Comparison of ENCODE assay signal across 8 cellular contexts in genomic region chr6:121319112-121319553, GRCh38. TPM values are rescaled to one million over a fixed set of nuclear protein-coding genes. Genes with fewer than 3 reads are reported as not detected.
DNase-seq lines count a peak whose midpoint lies in the region; TF ChIP-seq lines count a peak whose summit lies in the region.

No MANE protein-coding gene starts in this region.

- WGBS in lower leg skin, 2 donors = 26 to 34% methylated on average over 4 of the region's 4 CpGs

- no peaks in the 10 kb centered on the region for H4K20me1 ChIP-seq in OCI-LY1 (ENCODE audit: insufficient read depth, low read length)

- H3K27ac ChIP-seq in OCI-LY1 (ENCODE audit: low read depth, low read length, poor library complexity, severe bottlenecking) = no peak overlapping the region

- H3F3A ChIP-seq in OCI-LY1 (ENCODE audit: insufficient read depth, low read length) = no peaks in the 10 kb centered on the region

- H2AFZ ChIP-seq in OCI-LY1 (ENCODE audit: low read length) = no peak overlapping the region

- no peak for TF ChIP-seq CTCF in GM10248 (IDR thresholded peaks at IDR 0.05; ENCODE audit: control extremely low read depth, extremely low read depth, low read depth, missing control alignments)
- TF ChIP-seq CTCF in OCI-LY1 (IDR thresholded peaks at IDR 0.05; ENCODE audit: low read length) = peak; percentile 37
- TF ChIP-seq CTCF in fibroblast of villous mesenchyme (IDR thresholded peaks at IDR 0.05; ENCODE audit: insufficient read depth, low read depth, low read length) = peak; percentile 64
- no peak for TF ChIP-seq CTCF in lower leg skin (IDR thresholded peaks at IDR 0.05)

- H3K27me3 Mint-ChIP-seq in activated CD4-positive, alpha-beta memory T cell treated with anti-CD3 and anti-CD28 coated beads, Interleukin-2, amount 10 ng/mL, durations not matched to agents 7 days and 5 days = no peaks in the 10 kb centered on the region

- CTCF ChIA-PET in GM10248 (lab: Yijun Ruan, JAX) = interaction anchor here (0.7 to 8.0 kb wide), 5 partner anchors 10 to 82 kb away, joined by 3 to 44 read pairs (median 6); partner anchors contain the start of gene TBC1D32
- CTCF ChIA-PET in activated CD4-positive, alpha-beta memory T cell treated with anti-CD3 and anti-CD28 coated beads, Interleukin-2, amount 10 ng/mL, durations not matched to agents 7 days and 5 days (lab: Charles Lee) = interaction anchor here (1.5 kb wide), 1 partner anchor 15 kb away, joined by 5 read pairs; the partner anchor contains the start of gene TBC1D32

- TF ChIP-seq POLR2A in lower leg skin (IDR thresholded peaks at IDR 0.05) = no peak

- DNase-seq in GM10248 (ENCODE audit: extremely low spot score) (peak; percentile 15), fibroblast of villous mesenchyme (ENCODE audit: low read depth) (peak; percentile 48), pons (ENCODE audit: low spot score) (peak; percentile 17), lower leg skin (ENCODE audit: low spot score in 2 of 2) (no peak), NCI-H1436 treated with DMSO at 0.1 percent for 48 hours (lab: John Stamatoyannopoulos, UW) (no peak), NCI-H510A treated with DMSO at 0.1 percent for 48 hours (lab: John Stamatoyannopoulos, UW) (no peak)
- no peak for DNase-seq in activated CD4-positive, alpha-beta memory T cell treated with anti-CD3 and anti-CD28 coated beads, Interleukin-2, amount 10 ng/mL, durations not matched to agents 7 days and 5 days

- no peaks in the 10 kb centered on the region for H3K79me2 ChIP-seq in OCI-LY1 (ENCODE audit: insufficient read depth, low read length)

- intact Hi-C loops in lower leg skin (cut with DNase I; ENCODE audit: low total_unique reads) = no loop called here

- POLR2A ChIA-PET in GM10248 (lab: Yijun Ruan, JAX) = no interaction called here
- POLR2A ChIA-PET in activated CD4-positive, alpha-beta memory T cell treated with anti-CD3 and anti-CD28 coated beads, Interleukin-2, amount 10 ng/mL, durations not matched to agents 7 days and 5 days (lab: Charles Lee) = interaction anchor here (1.3 kb wide), 1 partner anchor 16 kb away, joined by 3 read pairs; no protein-coding TSS in a partner anchor

- H3K36me3 Mint-ChIP-seq in activated CD4-positive, alpha-beta memory T cell treated with anti-CD3 and anti-CD28 coated beads, Interleukin-2, amount 10 ng/mL, durations not matched to agents 7 days and 5 days (ENCODE audit: low read depth) = peaks cover 3% of the 10 kb centered on the region

- peaks cover 11% of the 10 kb centered on the region for H3K4me1 Mint-ChIP-seq in activated CD4-positive, alpha-beta memory T cell treated with anti-CD3 and anti-CD28 coated beads, Interleukin-2, amount 10 ng/mL, durations not matched to agents 7 days and 5 days

- H3K27me3 ChIP-seq in OCI-LY1 (ENCODE audit: insufficient read depth, low read length) = no peaks in the 10 kb centered on the region

- H3K4me3 ChIP-seq in OCI-LY1 (ENCODE audit: low read depth, low read length, poor library complexity, severe bottlenecking) (no peak overlapping the region), fibroblast of villous mesenchyme (ENCODE audit: low read depth, low read length) (peak overlapping the region; percentile 24), lower leg skin (ENCODE audit: low read depth, poor library complexity, severe bottlenecking) (no peak overlapping the region)

- no peaks in the 10 kb centered on the region for H3K9me3 Mint-ChIP-seq in activated CD4-positive, alpha-beta memory T cell treated with anti-CD3 and anti-CD28 coated beads, Interleukin-2, amount 10 ng/mL, durations not matched to agents 7 days and 5 days

- no peak overlapping the region for H3K4me2 ChIP-seq in OCI-LY1 (ENCODE audit: low read length)

- no peaks in the 10 kb centered on the region for H3K9me2 ChIP-seq in OCI-LY1 (ENCODE audit: low read depth, low read length)

- no peaks in the 10 kb centered on the region for H3K36me3 ChIP-seq in OCI-LY1 (ENCODE audit: insufficient read depth, low read length)

- no peaks in the 10 kb centered on the region for H3K4me1 ChIP-seq in OCI-LY1 (ENCODE audit: insufficient read depth, low read length, severe bottlenecking)

- no peak overlapping the region for H3K27ac Mint-ChIP-seq in activated CD4-positive, alpha-beta memory T cell treated with anti-CD3 and anti-CD28 coated beads, Interleukin-2, amount 10 ng/mL, durations not matched to agents 7 days and 5 days

- no peak overlapping the region for H3K9ac ChIP-seq in OCI-LY1 (ENCODE audit: low read length)

- H3K4me3 Mint-ChIP-seq in activated CD4-positive, alpha-beta memory T cell treated with anti-CD3 and anti-CD28 coated beads, Interleukin-2, amount 10 ng/mL, durations not matched to agents 7 days and 5 days = no peak overlapping the region

- no peaks in the 10 kb centered on the region for H3K9me3 ChIP-seq in OCI-LY1 (ENCODE audit: low read length)

RNA-seq across cellular contexts. Expression of gene TBC1D32, which starts 15.1 kb away (rescaled TPM):
- total RNA-seq in fibroblast of villous mesenchyme (16.1 and 21.2 TPM in 2 replicates), lower leg skin (1 to 10 TPM; 5.2 to 8.6 (median 6.7) TPM)
- 1 to 10 TPM; 6.3 to 8.9 TPM for total RNA-seq in activated CD4-positive, alpha-beta memory T cell treated with anti-CD3 and anti-CD28 coated beads, Interleukin-2, amount 10 ng/mL, durations not matched to agents 7 days and 5 days

Comparison
In these comparisons a context has a peak if more than half of its experiments do, and no peak if none do; other contexts are left out.
1. DNase-seq: peak in GM10248 (single experiment), fibroblast of villous mesenchyme (single experiment) and pons (single experiment); none in activated CD4-positive, alpha-beta memory T cell treated with anti-CD3 and anti-CD28 coated beads, Interleukin-2, amount 10 ng/mL, durations not matched to agents 7 days and 5 days (single experiment), lower leg skin (0 of 2), NCI-H1436 treated with DMSO at 0.1 percent for 48 hours (single experiment) and NCI-H510A treated with DMSO at 0.1 percent for 48 hours (single experiment).
2. CTCF ChIP-seq: peak in OCI-LY1 (single experiment) and fibroblast of villous mesenchyme (single experiment); none in GM10248 (single experiment) and lower leg skin (0 of 3).